ENCODE assay signal across 12 cellular contexts in the genomic region with DNA sequence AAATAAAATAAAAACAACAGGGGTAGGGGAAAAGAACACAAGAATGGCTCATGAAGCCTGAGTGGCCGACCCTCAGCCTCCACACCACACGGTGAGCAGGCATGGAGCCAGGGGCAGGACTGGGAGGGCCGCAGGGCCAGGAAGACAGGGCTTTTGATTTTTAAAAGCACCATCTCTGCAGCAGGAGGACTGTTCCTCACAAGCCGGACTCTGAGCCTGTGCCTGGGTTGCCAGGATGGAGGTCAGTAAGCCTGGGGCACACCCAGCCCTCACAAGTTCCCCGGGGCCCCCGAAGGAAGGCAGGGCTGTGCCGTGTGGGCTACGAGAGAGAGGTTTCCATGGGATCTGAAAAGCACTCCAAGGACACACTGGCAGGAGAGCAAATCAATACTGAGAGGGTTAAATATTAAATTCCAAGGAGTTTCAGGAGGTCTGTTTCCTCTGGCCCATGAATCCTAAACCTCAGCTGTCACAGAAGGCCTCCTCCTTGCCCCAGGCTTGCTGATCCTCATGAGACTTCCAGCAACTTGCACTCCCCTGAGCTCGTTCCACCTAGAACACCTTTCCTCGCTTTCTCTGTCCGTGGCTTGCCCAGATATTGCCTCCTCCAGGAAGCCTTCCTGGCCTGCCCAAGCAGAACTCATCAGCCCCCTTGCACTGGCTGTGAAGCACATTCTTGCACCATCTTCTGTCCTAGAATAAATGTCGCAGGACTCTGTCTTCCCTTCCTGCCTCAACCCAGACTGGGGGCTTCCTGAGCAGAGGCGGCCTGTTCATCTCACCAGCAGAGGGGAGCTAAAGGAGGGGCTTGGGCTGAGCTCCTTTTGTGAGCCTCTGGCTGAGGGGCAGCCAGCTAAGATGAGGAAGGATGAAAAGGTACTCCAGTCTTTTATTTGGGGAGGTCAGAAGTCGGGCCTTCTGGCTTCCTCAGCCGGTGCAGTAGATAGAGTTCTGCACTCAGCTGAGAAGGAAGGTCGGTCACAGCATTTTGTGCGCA.
DNase-seq lines count a peak whose midpoint lies in the region; ATAC-seq, FAIRE-seq and TF ChIP-seq lines count a peak whose summit lies in the region.
"Had no signal": no experiment of that assay in that cellular context is flagged by ENCODE, and none has a peak within 500 bp of the region (broad histone marks: within the 10 kb centered on the region; RNA-seq: fewer than 3 reads in every experiment).

No MANE protein-coding gene starts in this region.

- TF ChIP-seq EP300 in HepG2 (IDR thresholded peaks at IDR 0.05; ENCODE audit: low read depth in 2 of 2, low read length in 2 of 2) (no peak), HepG2 (CRISPR knock-in tag; IDR thresholded peaks at IDR 0.05; ENCODE audit: borderline replicate concordance) (no peak)

- no TSS peak for BruUV-seq in HepG2 (replicated peaks; lab: Mats Ljungman, UMichigan)

- POLR2A ChIA-PET in HepG2 (lab: Yijun Ruan, JAX): no interaction called here
- POLR2A ChIA-PET in activated naive CD8-positive, alpha-beta T cell treated with anti-CD3 and anti-CD28 coated beads, Interleukin-2, amount 10 ng/mL, durations not matched to agents 7 days and 5 days (lab: Charles Lee): interaction anchor here (0.5 to 11.2 kb wide), 2 partner anchors 46 to 62 kb away, joined by 3 to 114 read pairs; a partner anchor contains a TSS

- H3K79me2 ChIP-seq in HepG2 (ENCODE audit: insufficient read depth, low read length): no peaks in the 10 kb centered on the region

- no peaks in the 10 kb centered on the region for H4K20me1 ChIP-seq in HepG2 (ENCODE audit: insufficient read depth, low read length)

- DNase-seq in HepG2 (ENCODE audit: low spot score) (no peak), right lobe of liver (no peak), lower lobe of right lung (no peak), H7 (no peak), amniotic stem cell (lab: John Stamatoyannopoulos, UW) (no peak)
- no peak for DNase-seq in activated naive CD8-positive, alpha-beta T cell treated with anti-CD3 and anti-CD28 coated beads, Interleukin-2, amount 10 ng/mL, durations not matched to agents 7 days and 5 days
- DNase-seq: erythroblast, GF-D8, NCI-H1694 had no signal

- H3K9ac ChIP-seq in HepG2 (ENCODE audit: insufficient read depth, low read depth, low read length) (no peak overlapping the region), mucosa of stomach (ENCODE audit: low read length) (peak overlapping the region; percentile 19)

- no peak for ATAC-seq in HepG2
- no peak for ATAC-seq in right lobe of liver
- no peak for ATAC-seq in activated naive CD8-positive, alpha-beta T cell treated with anti-CD3 and anti-CD28 coated beads, Interleukin-2, amount 10 ng/mL, durations not matched to agents 7 days and 5 days (ENCODE audit: low read depth)
- ATAC-seq in lower lobe of right lung: no peak
- ATAC-seq in GM21786 (IDR thresholded peaks at IDR 0.05; ENCODE audit: unreplicated experiment): no peak

- H3K4me2 ChIP-seq in HepG2 (ENCODE audit: low read depth, low read length): no peak overlapping the region

- in situ Hi-C loops in HepG2 (cut with HindIII; ENCODE audit: extremely low pct_ligation_motif_present, low pct_unique_long_range_greater_than_20kb): no loop called here

- TF ChIP-seq RAD21 in HepG2 (CRISPR knock-in tag; IDR thresholded peaks at IDR 0.05): no peak

- H3K36me3 Mint-ChIP-seq in activated naive CD8-positive, alpha-beta T cell treated with anti-CD3 and anti-CD28 coated beads, Interleukin-2, amount 10 ng/mL, durations not matched to agents 7 days and 5 days: peaks cover 19% of the 10 kb centered on the region

- H3K4me3 ChIP-seq in HepG2 (replicated peaks in 1 of 3; ENCODE audit: insufficient read depth in 1 of 3, low read depth in 2 of 3, low read length in 3 of 3): no peak overlapping the region
- H3K4me3 ChIP-seq in right lobe of liver: no peak overlapping the region
- H3K4me3 ChIP-seq in mucosa of stomach (ENCODE audit: low read length): no peak overlapping the region
- H3K4me3 ChIP-seq in lower lobe of right lung: no peak overlapping the region
- H3K4me3 ChIP-seq in H7 (ENCODE audit: insufficient read depth, low read depth, low read length): no peak overlapping the region

- WGBS in HepG2 (ENCODE audit: low lambda C conversion rate): 94% methylated on average over 12 of the region's 17 CpGs
- 59% methylated on average over 12 of the region's 17 CpGs for WGBS in right lobe of liver (ENCODE audit: insufficient coverage, low coverage, low lambda C conversion rate, missing lambda C conversion rate)

- H3K27me3 ChIP-seq in HepG2 (ENCODE audit: control insufficient read depth in 1 of 2, insufficient read depth in 2 of 2, low read length in 2 of 2) (no peaks in the 10 kb centered on the region), right lobe of liver (no peaks in the 10 kb centered on the region), mucosa of stomach (ENCODE audit: control insufficient read depth, insufficient read depth, low read length) (no peaks in the 10 kb centered on the region), lower lobe of right lung (ENCODE audit: low read depth) (no peaks in the 10 kb centered on the region), H7 (ENCODE audit: control insufficient read depth, insufficient read depth, low read length) (no peaks in the 10 kb centered on the region)

- no peaks in the 10 kb centered on the region for H3K27me3 Mint-ChIP-seq in activated naive CD8-positive, alpha-beta T cell treated with anti-CD3 and anti-CD28 coated beads, Interleukin-2, amount 10 ng/mL, durations not matched to agents 7 days and 5 days
- H3K27me3 Mint-ChIP-seq: B cell had no signal

- TF ChIP-seq POLR2A in HepG2 (IDR thresholded peaks at IDR 0.05; ENCODE audit: insufficient read depth in 1 of 2, low read depth in 2 of 2, low read length in 2 of 2) (no peak), right lobe of liver (IDR thresholded peaks at IDR 0.05) (no peak)

- H3K9me3 Mint-ChIP-seq in activated naive CD8-positive, alpha-beta T cell treated with anti-CD3 and anti-CD28 coated beads, Interleukin-2, amount 10 ng/mL, durations not matched to agents 7 days and 5 days: no peaks in the 10 kb centered on the region

- TF ChIP-seq CTCF in HepG2 (CRISPR knock-in tag; IDR thresholded peaks at IDR 0.05): no peak
- TF ChIP-seq CTCF in right lobe of liver (IDR thresholded peaks at IDR 0.05): no peak
- TF ChIP-seq CTCF in lower lobe of right lung (IDR thresholded peaks at IDR 0.05): no peak

- CTCF ChIA-PET in HepG2 (lab: Yijun Ruan, JAX; ENCODE audit: low intra/inter-chr PET ratio, low total read pairs): no interaction called here

- peak overlapping the region; percentile 38 for H3K27ac Mint-ChIP-seq in activated naive CD8-positive, alpha-beta T cell treated with anti-CD3 and anti-CD28 coated beads, Interleukin-2, amount 10 ng/mL, durations not matched to agents 7 days and 5 days
- H3K27ac Mint-ChIP-seq: B cell had no signal

- no peak overlapping the region for H3K27ac ChIP-seq in HepG2 (ENCODE audit: extremely low read length, insufficient read depth, low read length)
- H3K27ac ChIP-seq in right lobe of liver: no peak overlapping the region
- H3K27ac ChIP-seq in lower lobe of right lung: no peak overlapping the region

- no peak overlapping the region for H2AFZ ChIP-seq in HepG2 (ENCODE audit: low read length)

- H3K4me1 Mint-ChIP-seq in activated naive CD8-positive, alpha-beta T cell treated with anti-CD3 and anti-CD28 coated beads, Interleukin-2, amount 10 ng/mL, durations not matched to agents 7 days and 5 days: peaks cover 84% of the 10 kb centered on the region

- H3K4me1 ChIP-seq in HepG2 (ENCODE audit: insufficient read depth, low read length) (0 out of 2 replicates have a peak, but pooled peaks cover 7% of the 10 kb centered on the region), right lobe of liver (peaks cover 0 to 12% (median 0%) of the 10 kb centered on the region in 4 donors), mucosa of stomach (ENCODE audit: control insufficient read depth, insufficient read depth, low read length) (peaks cover 42% of the 10 kb centered on the region), lower lobe of right lung (peaks cover 57% of the 10 kb centered on the region)

- no peak for FAIRE-seq in HepG2 (lab: Jason Lieb, UNC)

- H3K4me3 Mint-ChIP-seq in activated naive CD8-positive, alpha-beta T cell treated with anti-CD3 and anti-CD28 coated beads, Interleukin-2, amount 10 ng/mL, durations not matched to agents 7 days and 5 days: no peak overlapping the region

- H3K36me3 ChIP-seq in HepG2 (replicated peaks in 1 of 2; ENCODE audit: control insufficient read depth in 1 of 2, insufficient read depth in 2 of 2, low read length in 2 of 2) (peaks cover 2 to 9% of the 10 kb centered on the region in 2 experiments; a peak in 2 of 5 replicates), right lobe of liver (no peaks in the 10 kb centered on the region), mucosa of stomach (ENCODE audit: control insufficient read depth, insufficient read depth, low read length) (peaks cover 6% of the 10 kb centered on the region), lower lobe of right lung (no peaks in the 10 kb centered on the region), H7 (replicated peaks; ENCODE audit: control insufficient read depth, insufficient read depth, low read length) (no peaks in the 10 kb centered on the region)

- intact Hi-C loops in HepG2 (cut with micrococcal nuclease; ENCODE audit: unreplicated experiment) (no loop called here), right lobe of liver (cut with DNase I) (no loop called here), lower lobe of right lung (cut with DNase I) (no loop called here)

- no peaks in the 10 kb centered on the region for H3K9me3 ChIP-seq in HepG2 (ENCODE audit: low read length)
- no peaks in the 10 kb centered on the region for H3K9me3 ChIP-seq in right lobe of liver
- no peaks in the 10 kb centered on the region for H3K9me3 ChIP-seq in mucosa of stomach (ENCODE audit: control insufficient read depth, low read length)
- H3K9me3 ChIP-seq in lower lobe of right lung: no peaks in the 10 kb centered on the region

TF ChIP-seq in HepG2, 621 proteins besides CTCF, POLR2A, EP300 and RAD21:
- no peak for TF ChIP-seq ZSCAN25 (CRISPR knock-in tag; IDR thresholded peaks at IDR 0.05)
- no peak for TF ChIP-seq RCOR2 (CRISPR knock-in tag; IDR thresholded peaks at IDR 0.05)
- TF ChIP-seq ZFP36 (IDR thresholded peaks at IDR 0.05; ENCODE audit: borderline replicate concordance, low read depth, low read length, partially characterized antibody): peak; percentile 32
- 0 out of 2 replicates have a peak, but pooled peaks have one; percentile 27 for TF ChIP-seq ZMYM3 (CRISPR knock-in tag; IDR thresholded peaks at IDR 0.05)
- no peak for TF ChIP-seq NCOR1 (IDR thresholded peaks at IDR 0.05; ENCODE audit: borderline replicate concordance, low read length)
TF ChIP-seq in HepG2: peak in this region for 2.
